Comparison of ENCODE assay signal across 8 cellular contexts in the genomic region with DNA sequence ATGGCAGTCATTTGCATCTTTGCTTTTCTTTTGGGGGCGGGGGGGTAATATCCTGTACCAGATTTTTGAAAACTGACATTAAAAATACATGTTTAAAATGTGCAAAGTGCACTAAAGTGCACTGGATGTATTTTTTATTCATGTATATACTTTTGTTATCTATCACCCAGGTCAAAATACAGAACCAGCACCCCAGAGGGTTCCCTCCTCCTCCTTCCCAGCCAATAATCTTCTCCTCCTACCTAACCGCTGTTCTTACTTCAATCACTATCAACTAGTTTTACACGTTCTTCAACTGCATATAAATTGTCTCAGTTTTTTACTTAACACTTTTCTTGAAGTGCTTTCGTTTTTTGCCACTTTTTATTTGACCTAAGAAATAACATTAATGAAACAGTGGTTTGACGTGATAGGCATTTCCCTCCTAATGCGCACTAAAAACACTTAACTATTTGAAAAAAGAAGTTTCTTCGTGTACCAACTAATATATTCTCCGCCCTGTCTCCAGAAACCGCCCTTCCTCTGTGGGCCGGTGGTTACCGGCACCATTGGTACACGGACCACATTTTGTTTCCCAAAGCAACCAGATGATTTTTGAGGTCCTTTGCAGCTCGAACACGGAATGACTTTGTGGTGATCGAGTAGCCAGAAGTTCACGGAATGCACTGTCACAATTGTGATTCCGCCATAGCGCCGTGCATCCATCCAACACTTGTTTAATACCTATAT.
DNase-seq lines count a peak whose midpoint lies in the region.

No MANE protein-coding gene starts in this region.

- peak overlapping the region; percentile 81 for H3K4me3 ChIP-seq in iPS-18a (ENCODE audit: low read length)

- H3K9ac ChIP-seq in iPS-18a (ENCODE audit: low read length) = peak overlapping the region; percentile 57

- DNase-seq in COLO668 (lab: John Stamatoyannopoulos, UW; ENCODE audit: unreplicated experiment) = peak; percentile 9
- peak; percentile 72 for DNase-seq in NAMALWA (ENCODE audit: low spot score)
- peak; percentile 56 for DNase-seq in activated naive CD4-positive, alpha-beta T cell treated with Interleukin-2 at 50 U/mL for 16 hours
- peak; percentile 12 to 24 for DNase-seq in stimulated activated CD4-positive, alpha-beta T cell treated with anti-CD3 and anti-CD28 coated beads, Interleukin-2, amount 100 ng/mL, for 48 hours
- DNase-seq in NCI-H2029 treated with DMSO at 0.1 percent for 48 hours (lab: John Stamatoyannopoulos, UW) = no peak
- no peak for DNase-seq in D341Med (ENCODE audit: low spot score)
- no peak for DNase-seq in NCI-H2081 treated with DMSO at 0.1 percent for 48 hours (lab: John Stamatoyannopoulos, UW)

- H3K27ac ChIP-seq in iPS-18a (ENCODE audit: low read length) = no peak overlapping the region

- no peaks in the 10 kb centered on the region for H3K36me3 ChIP-seq in iPS-18a (ENCODE audit: control insufficient read depth, low read depth, low read length)

- H3K27me3 ChIP-seq in iPS-18a (ENCODE audit: control insufficient read depth, insufficient read depth, low read length) = no peaks in the 10 kb centered on the region

- H3K4me1 ChIP-seq in iPS-18a (ENCODE audit: control insufficient read depth, low read depth, low read length) = peaks cover 12% of the 10 kb centered on the region

- H3K9me3 ChIP-seq in iPS-18a (ENCODE audit: control insufficient read depth, low read depth, low read length) = no peaks in the 10 kb centered on the region

Comparison
In these comparisons a context has a peak if more than half of its experiments do, and no peak if none do; other contexts are left out.
1. DNase-seq: peak in COLO668 (single experiment), NAMALWA (single experiment), activated naive CD4-positive, alpha-beta T cell treated with Interleukin-2 at 50 U/mL for 16 hours (single experiment) and stimulated activated CD4-positive, alpha-beta T cell treated with anti-CD3 and anti-CD28 coated beads, Interleukin-2, amount 100 ng/mL, for 48 hours (2 of 2); none in NCI-H2029 treated with DMSO at 0.1 percent for 48 hours (single experiment), D341Med (single experiment) and NCI-H2081 treated with DMSO at 0.1 percent for 48 hours (single experiment).